ENCODE assay signal across 14 cellular contexts in genomic region chr10:131207584-131208532, GRCh38.
"Had no signal": no experiment of that assay in that cellular context is flagged by ENCODE, and none has a peak within 500 bp of the region (broad histone marks: within the 10 kb centered on the region; RNA-seq: fewer than 3 reads in every experiment).

No MANE protein-coding gene starts in this region.

- H3K27ac Mint-ChIP-seq: activated CD4-positive, alpha-beta T cell treated with anti-CD3 and anti-CD28 coated beads for 36 hours; activated T-helper 17 cell treated with anti-CD3 and anti-CD28 coated beads, Interleukin-2, amount 50 U/mL, for 72 hours; brain; immature natural killer cell; T-cell had no signal

- H3K4me1 Mint-ChIP-seq: activated CD4-positive, alpha-beta T cell treated with anti-CD3 and anti-CD28 coated beads for 36 hours; activated T-helper 17 cell treated with anti-CD3 and anti-CD28 coated beads, Interleukin-2, amount 50 U/mL, for 72 hours; immature natural killer cell; T-cell had no signal

- H3K4me3 Mint-ChIP-seq: activated CD4-positive, alpha-beta T cell treated with anti-CD3 and anti-CD28 coated beads for 36 hours; activated T-helper 17 cell treated with anti-CD3 and anti-CD28 coated beads, Interleukin-2, amount 50 U/mL, for 72 hours; brain; immature natural killer cell; neural crest cell; T-cell had no signal

- H3K4me1 ChIP-seq: left lung had no signal

- H3K36me3 ChIP-seq: left lung had no signal

- H3K9me3 Mint-ChIP-seq: activated naive CD4-positive, alpha-beta T cell treated with anti-CD3 and anti-CD28 coated beads, Interleukin-2, amount 50 U/mL, for 72 hours; activated T-helper 17 cell treated with anti-CD3 and anti-CD28 coated beads, Interleukin-2, amount 50 U/mL, for 72 hours; immature natural killer cell; T-cell had no signal

- H3K27me3 Mint-ChIP-seq: activated CD4-positive, alpha-beta T cell treated with anti-CD3 and anti-CD28 coated beads for 36 hours; activated T-helper 17 cell treated with anti-CD3 and anti-CD28 coated beads, Interleukin-2, amount 50 U/mL, for 72 hours; T-cell had no signal

- H3K27ac ChIP-seq: left lung, SK-N-MC, VCaP had no signal

- H3K9me3 ChIP-seq: left lung had no signal

- H3K4me3 ChIP-seq: left lung, SK-N-MC had no signal

- DNase-seq: activated CD4-positive, alpha-beta T cell treated with anti-CD3 and anti-CD28 coated beads for 36 hours; activated T-cell treated with anti-CD3 and anti-CD28 coated beads for 4 hours; amygdala; immature natural killer cell; right cardiac atrium; stimulated activated naive CD4-positive, alpha-beta T cell had no signal

- H3K36me3 Mint-ChIP-seq: activated naive CD4-positive, alpha-beta T cell treated with anti-CD3 and anti-CD28 coated beads, Interleukin-2, amount 50 U/mL, for 72 hours; brain; immature natural killer cell; T-cell had no signal
